Comparison of ENCODE assay signal across 8 cellular contexts in genomic region chr20:3563548-3564177, GRCh38.
DNase-seq lines count a peak whose midpoint lies in the region; ATAC-seq and TF ChIP-seq lines count a peak whose summit lies in the region.

No MANE protein-coding gene starts in this region.

- in situ Hi-C loops in GM23248 (cut with MboI): no loop called here

- H3K4me3 ChIP-seq in CD4-positive, alpha-beta memory T cell (ENCODE audit: low read length in 2 of 2): no peak overlapping the region
- H3K4me3 ChIP-seq in GM23248: no peak overlapping the region

- TF ChIP-seq CTCF in MCF 10A (IDR thresholded peaks at IDR 0.05; ENCODE audit: unreplicated experiment): peak; percentile 60

- peaks cover 0 to 5% (median 1%) of the 10 kb centered on the region in 4 donors for H3K4me1 Mint-ChIP-seq in CD4-positive, alpha-beta memory T cell
- H3K4me1 Mint-ChIP-seq in MCF 10A (ENCODE audit: insufficient read depth, unreplicated experiment): no peaks in the 10 kb centered on the region

- no peak overlapping the region for H3K9ac ChIP-seq in GM23248

- H3K27ac Mint-ChIP-seq in CD4-positive, alpha-beta memory T cell: no peak overlapping the region
- no peak overlapping the region for H3K27ac Mint-ChIP-seq in MCF 10A (ENCODE audit: low read depth, unreplicated experiment)

- ATAC-seq in left colon (peak; percentile 59), GM18517 (IDR thresholded peaks at IDR 0.05; ENCODE audit: unreplicated experiment) (no peak)

- POLR2A ChIA-PET in CD4-positive, alpha-beta memory T cell (lab: Charles Lee; ENCODE audit: partially characterized antibody): no interaction called here
- POLR2A ChIA-PET in MCF 10A (lab: Yijun Ruan, JAX): interaction anchor here (0.6 to 1.8 kb wide), 11 partner anchors 10 to 205 kb away, joined by 3 to 6 read pairs (median 3); no protein-coding TSS in a partner anchor

- H3K4me1 ChIP-seq in CD4-positive, alpha-beta memory T cell (ENCODE audit: insufficient read depth, low read length): no peaks in the 10 kb centered on the region
- H3K4me1 ChIP-seq in GM23248 (ENCODE audit: insufficient read depth): peaks cover 17% of the 10 kb centered on the region

- H3K9me3 ChIP-seq in CD4-positive, alpha-beta memory T cell (ENCODE audit: control insufficient read depth in 1 of 2, low read length in 2 of 2): no peaks in the 10 kb centered on the region
- no peaks in the 10 kb centered on the region for H3K9me3 ChIP-seq in GM23248 (ENCODE audit: low read depth)

- H3K9me2 ChIP-seq in GM23248 (ENCODE audit: insufficient read depth): no peaks in the 10 kb centered on the region

- H3K27ac ChIP-seq in CD4-positive, alpha-beta memory T cell (ENCODE audit: low read depth, low read length): no peak overlapping the region
- peak overlapping the region; percentile 18 for H3K27ac ChIP-seq in GM23248

- no peak overlapping the region; the same call in 1 of the 2 replicates for H2AFZ ChIP-seq in GM23248

- no peaks in the 10 kb centered on the region for H4K20me1 ChIP-seq in GM23248 (ENCODE audit: insufficient read depth)

- H3K9me3 Mint-ChIP-seq in CD4-positive, alpha-beta memory T cell: no peaks in the 10 kb centered on the region
- H3K9me3 Mint-ChIP-seq in MCF 10A (ENCODE audit: unreplicated experiment): no peaks in the 10 kb centered on the region

- 56% methylated on average over 4 of the region's 4 CpGs for WGBS in GM23248 (ENCODE audit: low coverage in 1 of 2, low lambda C conversion rate in 2 of 2, missing lambda C conversion rate in 2 of 2), 2 experiments

- peak in 4 of 5 donors; percentile 12 to 39 (median 24) for DNase-seq in CD4-positive, alpha-beta memory T cell
- DNase-seq in GM23248: peak; percentile 76
- DNase-seq in NCI-H510A treated with DMSO at 0.1 percent for 48 hours (lab: John Stamatoyannopoulos, UW): peak; percentile 76
- peak; percentile 52 for DNase-seq in MCF 10A (ENCODE audit: unreplicated experiment)
- DNase-seq in left colon: no peak
- DNase-seq in stimulated activated CD4-positive, alpha-beta T cell treated with anti-CD3 and anti-CD28 coated beads, Interleukin-2, amount 100 ng/mL, for 48 hours: no peak
- no peak for DNase-seq in activated effector memory CD4-positive, alpha-beta T cell treated with Interleukin-2 at 50 U/mL for 16 hours

- H3F3A ChIP-seq in GM23248 (ENCODE audit: insufficient read depth): peaks cover 18% of the 10 kb centered on the region; the same call in 1 of the 2 replicates

- H3K36me3 Mint-ChIP-seq in CD4-positive, alpha-beta memory T cell: peaks cover 30 to 35% of the 10 kb centered on the region in 2 donors
- peaks cover 28% of the 10 kb centered on the region for H3K36me3 Mint-ChIP-seq in MCF 10A (ENCODE audit: insufficient read depth, unreplicated experiment)

- no TSS peak for BruUV-seq in MCF 10A (replicated peaks; lab: Mats Ljungman, UMichigan)

- CTCF ChIA-PET in CD4-positive, alpha-beta memory T cell (lab: Charles Lee; ENCODE audit: partially characterized antibody): interaction anchor here (1.2 to 2.4 kb wide), 4 partner anchors 12 to 147 kb away, joined by 4 to 11 read pairs (median 8); no protein-coding TSS in a partner anchor
- CTCF ChIA-PET in MCF 10A (lab: Yijun Ruan, JAX): interaction anchor here (0.5 to 3.2 kb wide), 22 partner anchors 8 to 1064 kb away, joined by 3 to 29 read pairs (median 5); partner anchors contain the start of gene DNAAF9

- H3K4me2 ChIP-seq in GM23248 (ENCODE audit: unreplicated experiment): no peak overlapping the region

- H3K27me3 ChIP-seq in CD4-positive, alpha-beta memory T cell (ENCODE audit: insufficient read depth, low read length): no peaks in the 10 kb centered on the region
- no peaks in the 10 kb centered on the region for H3K27me3 ChIP-seq in GM23248 (replicated peaks; ENCODE audit: insufficient read depth)

- H3K27me3 Mint-ChIP-seq in CD4-positive, alpha-beta memory T cell: no peaks in the 10 kb centered on the region
- no peaks in the 10 kb centered on the region for H3K27me3 Mint-ChIP-seq in MCF 10A (ENCODE audit: insufficient read depth, unreplicated experiment)

- no peaks in the 10 kb centered on the region for H3K79me2 ChIP-seq in GM23248 (ENCODE audit: insufficient read depth)

- intact Hi-C loops in CD4-positive, alpha-beta memory T cell (cut with micrococcal nuclease): no loop called here
- intact Hi-C loops in MCF 10A (cut with micrococcal nuclease): loop anchor here (1.0 to 10.0 kb wide), 4 partner anchors 69 to 156 kb away; partner anchors contain the start of gene DNAAF9
- intact Hi-C loops in left colon (cut with DNase I, micrococcal nuclease): no loop called here

- no peaks in the 10 kb centered on the region for H3K36me3 ChIP-seq in CD4-positive, alpha-beta memory T cell (ENCODE audit: insufficient read depth, low read length)
- no peaks in the 10 kb centered on the region for H3K36me3 ChIP-seq in GM23248 (ENCODE audit: low read depth)

- H3K4me3 Mint-ChIP-seq in CD4-positive, alpha-beta memory T cell: no peak overlapping the region
- no peak overlapping the region for H3K4me3 Mint-ChIP-seq in MCF 10A (ENCODE audit: unreplicated experiment)

Comparison
In these comparisons a context has a peak if more than half of its experiments do, and no peak if none do; other contexts are left out.
1. DNase-seq: peak in CD4-positive, alpha-beta memory T cell (4 of 5), GM23248 (single experiment), NCI-H510A treated with DMSO at 0.1 percent for 48 hours (single experiment) and MCF 10A (single experiment); none in left colon (0 of 2), stimulated activated CD4-positive, alpha-beta T cell treated with anti-CD3 and anti-CD28 coated beads, Interleukin-2, amount 100 ng/mL, for 48 hours (0 of 2) and activated effector memory CD4-positive, alpha-beta T cell treated with Interleukin-2 at 50 U/mL for 16 hours (single experiment).